ENCODE assay signal across 20 cellular contexts in genomic region chr6:157215702-157216101, GRCh38.
"Had no signal": no experiment of that assay in that cellular context is flagged by ENCODE, and none has a peak within 500 bp of the region (broad histone marks: within the 10 kb centered on the region; RNA-seq: fewer than 3 reads in every experiment).

No MANE protein-coding gene starts in this region.

- H3K4me3 ChIP-seq: hepatocyte, lung, neural progenitor cell, pancreas, suprapubic skin, thyroid gland had no signal

- H2AFZ ChIP-seq: hepatocyte, neural progenitor cell had no signal

- H3K27ac Mint-ChIP-seq: dendritic cell treated with granulocyte-macrophage colony-stimulating factor and Interleukin-4, amounts not matched to agents 40 ng/mL and 50 ng/mL, for 4 days; natural killer cell treated with Interleukin-12 subunit alpha and Interleukin-12 subunit beta and Interleukin-15 and Interleukin-18, amount 100 ng/mL, for 72 hours; neural progenitor cell; progenitor cell of endocrine pancreas; type B pancreatic cell had no signal

- H3K9ac ChIP-seq: neural progenitor cell had no signal

- H3K27me3 ChIP-seq: hepatocyte, neural progenitor cell, pancreas, suprapubic skin, thyroid gland had no signal

- H3K79me2 ChIP-seq: hepatocyte had no signal

- H3K4me1 ChIP-seq: neural progenitor cell had no signal

- H3K9me3 ChIP-seq: pancreas, suprapubic skin, thyroid gland had no signal

- H3K27ac ChIP-seq: hepatocyte, neural progenitor cell, pancreas, suprapubic skin, thyroid gland had no signal

- H3K4me3 Mint-ChIP-seq: dendritic cell treated with granulocyte-macrophage colony-stimulating factor and Interleukin-4, amounts not matched to agents 40 ng/mL and 50 ng/mL, for 4 days; natural killer cell treated with Interleukin-12 subunit alpha and Interleukin-12 subunit beta and Interleukin-15 and Interleukin-18, amount 100 ng/mL, for 72 hours; neural progenitor cell; type B pancreatic cell had no signal

- H3K27me3 Mint-ChIP-seq: natural killer cell treated with Interleukin-12 subunit alpha and Interleukin-12 subunit beta and Interleukin-15 and Interleukin-18, amount 100 ng/mL, for 72 hours; progenitor cell of endocrine pancreas; type B pancreatic cell had no signal

- H3K4me2 ChIP-seq: hepatocyte, neural progenitor cell had no signal

- DNase-seq: foreskin melanocyte; left colon; left ventricle myocardium superior; mesenchymal stem cell; midbrain; nucleus accumbens; pancreas; right cardiac atrium; small intestine; stimulated activated CD4-positive, alpha-beta T cell treated with anti-CD3 and anti-CD28 coated beads, Interleukin-2, amount 100 ng/mL, for 48 hours; stimulated activated naive CD4-positive, alpha-beta T cell treated with Interleukin-2 at 50 U/mL for 16 hours; thyroid gland had no signal

- H3K36me3 Mint-ChIP-seq: natural killer cell treated with Interleukin-12 subunit alpha and Interleukin-12 subunit beta and Interleukin-15 and Interleukin-18, amount 100 ng/mL, for 72 hours had no signal

- H3K36me3 ChIP-seq: neural progenitor cell, pancreas, suprapubic skin, thyroid gland had no signal

- ATAC-seq: left colon; left ventricle myocardium superior; natural killer cell treated with Interleukin-12 subunit alpha and Interleukin-12 subunit beta and Interleukin-15 and Interleukin-18, amount 100 ng/mL, for 72 hours; pancreas; right cardiac atrium had no signal

- H3K9me3 Mint-ChIP-seq: dendritic cell treated with granulocyte-macrophage colony-stimulating factor and Interleukin-4, amounts not matched to agents 40 ng/mL and 50 ng/mL, for 4 days; natural killer cell treated with Interleukin-12 subunit alpha and Interleukin-12 subunit beta and Interleukin-15 and Interleukin-18, amount 100 ng/mL, for 72 hours; neural progenitor cell; type B pancreatic cell had no signal
